In the genomic region with DNA sequence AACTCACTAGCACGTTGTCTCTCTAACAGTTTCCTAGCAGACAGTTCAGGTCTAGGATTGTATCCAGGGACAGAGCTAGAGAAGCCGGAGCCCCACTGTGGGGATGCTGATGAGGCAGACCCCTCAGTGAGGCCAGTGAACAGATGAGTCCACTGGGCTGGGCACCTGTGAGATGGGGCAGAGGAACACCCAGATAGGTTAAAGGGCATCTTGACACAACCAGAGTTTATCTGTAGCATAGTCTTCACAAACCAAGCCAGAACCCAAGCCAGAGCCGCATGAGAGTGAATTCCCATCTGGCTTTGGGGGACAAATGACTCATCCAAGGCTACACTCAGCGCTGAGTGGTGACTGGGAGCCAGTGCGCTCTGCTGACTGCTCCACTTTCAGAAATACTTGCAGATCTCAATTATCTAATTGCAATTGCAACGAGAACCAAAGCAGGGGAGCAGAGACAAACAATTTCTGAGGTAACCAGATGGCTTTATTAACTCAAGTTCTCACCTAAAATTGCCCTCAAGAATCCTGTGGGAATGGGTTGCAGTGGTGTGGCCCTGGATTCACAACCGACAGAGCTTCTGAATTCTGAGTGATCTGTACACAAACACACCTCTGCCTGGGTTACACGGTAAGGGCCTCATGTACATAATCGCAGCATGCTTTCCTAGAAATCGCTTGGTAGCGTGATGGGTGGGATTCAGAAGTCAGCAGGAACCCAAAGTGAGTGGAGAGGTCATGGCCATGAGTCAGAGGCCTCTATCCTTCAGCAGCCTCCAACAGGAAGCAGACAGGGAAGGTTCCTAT, we compare ENCODE assay signal across 14 cellular contexts. TPM values are rescaled to one million over a fixed set of nuclear protein-coding genes. Genes with fewer than 3 reads are reported as not detected.
A peak's percentile ranks its signal among the peaks of the same experiment; 100 is the strongest.
DNase-seq lines count a peak whose midpoint lies in the region; ATAC-seq, FAIRE-seq and TF ChIP-seq lines count a peak whose summit lies in the region.
"Had no signal": no experiment of that assay in that cellular context is flagged by ENCODE, and none has a peak within 500 bp of the region (broad histone marks: within the 10 kb centered on the region; RNA-seq: fewer than 3 reads in every experiment).

No MANE protein-coding gene starts in this region.

- H3K4me3 ChIP-seq in Caco-2 (ENCODE audit: low read depth, low read length) (no peak overlapping the region), mucosa of rectum (ENCODE audit: low read length in 2 of 2) (peak overlapping the region in 1 of 2 donors; percentile 45), right atrium auricular region (no peak overlapping the region)
- H3K4me3 ChIP-seq: gastroesophageal sphincter had no signal

- H3K36me3 Mint-ChIP-seq in Caco-2 (ENCODE audit: insufficient read depth, unreplicated experiment): no peaks in the 10 kb centered on the region
- H3K36me3 Mint-ChIP-seq: brain, memory B cell had no signal

- POLR2A ChIA-PET in Caco-2 (lab: Charles Lee): interaction anchor here (1.0 kb wide), 1 partner anchor 9 kb away, joined by 4 read pairs; no protein-coding TSS in a partner anchor

- H3K27ac ChIP-seq in mucosa of rectum (ENCODE audit: low read depth in 2 of 2, low read length in 2 of 2) (peak overlapping the region; percentile 89 to 90), right atrium auricular region (no peak overlapping the region), substantia nigra (ENCODE audit: low read depth, low read length, poor library complexity, severe bottlenecking) (no peak overlapping the region)
- H3K27ac ChIP-seq: C4-2B, gastroesophageal sphincter had no signal

- peaks cover 12% of the 10 kb centered on the region for H3K4me1 Mint-ChIP-seq in Caco-2 (ENCODE audit: low read depth, unreplicated experiment)
- H3K4me1 Mint-ChIP-seq: memory B cell had no signal

- H3K27me3 ChIP-seq in Caco-2 (replicated peaks; ENCODE audit: control insufficient read depth, insufficient read depth, low read length) (no peaks in the 10 kb centered on the region), mucosa of rectum (ENCODE audit: control insufficient read depth in 2 of 2, insufficient read depth in 2 of 2, low read length in 2 of 2) (no peaks in the 10 kb centered on the region), right atrium auricular region (no peaks in the 10 kb centered on the region)
- H3K27me3 ChIP-seq: gastroesophageal sphincter had no signal

- no peaks in the 10 kb centered on the region for H3K27me3 Mint-ChIP-seq in Caco-2 (ENCODE audit: insufficient read depth, unreplicated experiment)

- intact Hi-C loops in Caco-2 (cut with micrococcal nuclease; ENCODE audit: unreplicated experiment): no loop called here

- H3K36me3 ChIP-seq in Caco-2 (ENCODE audit: control insufficient read depth, insufficient read depth, low read length) (no peaks in the 10 kb centered on the region), mucosa of rectum (ENCODE audit: control insufficient read depth in 2 of 2, insufficient read depth in 2 of 2, low read length in 2 of 2) (no peaks in the 10 kb centered on the region), right atrium auricular region (no peaks in the 10 kb centered on the region)
- H3K36me3 ChIP-seq: gastroesophageal sphincter had no signal

- CTCF ChIA-PET in Caco-2 (lab: Charles Lee): interaction anchor here (0.9 kb wide), 1 partner anchor 34 kb away, joined by 3 read pairs; no protein-coding TSS in a partner anchor

- ATAC-seq in HG03565 (IDR thresholded peaks at IDR 0.05; ENCODE audit: unreplicated experiment): no peak
- ATAC-seq: gastroesophageal sphincter had no signal

- no TSS peak for BruUV-seq in Caco-2 (replicated peaks; lab: Mats Ljungman, UMichigan)

- no peaks in the 10 kb centered on the region for H3K9me3 Mint-ChIP-seq in Caco-2 (ENCODE audit: unreplicated experiment)
- H3K9me3 Mint-ChIP-seq: memory B cell had no signal

- FAIRE-seq in D721Med (lab: Jason Lieb, UNC): no peak

- H3K9ac ChIP-seq in mucosa of rectum (ENCODE audit: low read depth in 1 of 2, low read length in 2 of 2): peak overlapping the region; percentile 48 to 59

- DNase-seq in Caco-2: peak in 1 of 2 experiments; percentile 23
- peak; percentile 26 for DNase-seq in MV-4-11 (lab: John Stamatoyannopoulos, UW)
- peak; percentile 77 for DNase-seq in dermis blood vessel endothelial cell
- no peak for DNase-seq in right atrium auricular region (ENCODE audit: low spot score)
- no peak for DNase-seq in substantia nigra (lab: John Stamatoyannopoulos, UW)
- no peak for DNase-seq in D721Med (ENCODE audit: insufficient read length, low spot score)
- DNase-seq: NCI-H510A treated with DMSO at 0.1 percent for 48 hours, T-helper 1 cell had no signal

- H3K9me3 ChIP-seq in Caco-2: no peaks in the 10 kb centered on the region
- H3K9me3 ChIP-seq in mucosa of rectum (ENCODE audit: control insufficient read depth in 2 of 2, low read length in 2 of 2): no peaks in the 10 kb centered on the region
- no peaks in the 10 kb centered on the region for H3K9me3 ChIP-seq in right atrium auricular region
- H3K9me3 ChIP-seq: gastroesophageal sphincter had no signal

- no peak overlapping the region for H3K4me3 Mint-ChIP-seq in Caco-2 (ENCODE audit: unreplicated experiment)
- H3K4me3 Mint-ChIP-seq: brain, memory B cell had no signal

- peaks cover 18% of the 10 kb centered on the region for H3K4me1 ChIP-seq in Caco-2
- H3K4me1 ChIP-seq in mucosa of rectum (ENCODE audit: control insufficient read depth in 2 of 2, insufficient read depth in 2 of 2, low read length in 2 of 2): peaks cover 18 to 48% of the 10 kb centered on the region in 2 donors
- no peaks in the 10 kb centered on the region for H3K4me1 ChIP-seq in right atrium auricular region

- peak overlapping the region; percentile 56 for H3K27ac Mint-ChIP-seq in Caco-2 (ENCODE audit: unreplicated experiment)
- H3K27ac Mint-ChIP-seq: memory B cell had no signal

- TF ChIP-seq CTCF in Caco-2 (IDR thresholded peaks at IDR 0.05; ENCODE audit: insufficient read depth in 1 of 2, low read depth in 1 of 2, low read length in 1 of 2, severe bottlenecking in 1 of 2, unreplicated experiment in 1 of 2): no peak
- no peak for TF ChIP-seq CTCF in right atrium auricular region (IDR thresholded peaks at IDR 0.05)
- no peak for TF ChIP-seq CTCF in D721Med (IDR thresholded peaks at IDR 0.05; ENCODE audit: insufficient read depth, missing control alignments)

RNA-seq across cellular contexts. Expression of gene EPCAM, which starts 14.9 kb away (rescaled TPM):
- total RNA-seq in Caco-2 (2022) (710 and 751 TPM in 2 replicates), dermis blood vessel endothelial cell (0.23 and 0.51 TPM in 2 replicates), right atrium auricular region (under 1 TPM in 1 of 2 donors, not detected in 1; 0.47 TPM)

RNA-seq across cellular contexts. Expression of gene MSH2, which starts 48.7 kb away (rescaled TPM):
- 70.5 and 72.5 TPM in 2 replicates for total RNA-seq in Caco-2 (2022)
- total RNA-seq in dermis blood vessel endothelial cell: 37.3 and 50.6 TPM in 2 replicates
- 1 to 10 TPM; 4.3 to 8.9 TPM for total RNA-seq in right atrium auricular region

Comparison
In these comparisons a context has a peak if more than half of its experiments do, and no peak if none do; other contexts are left out.
1. DNase-seq: peak in MV-4-11 (single experiment) and dermis blood vessel endothelial cell (single experiment); none in right atrium auricular region (single experiment), substantia nigra (0 of 49) and D721Med (single experiment).
2. H3K27ac ChIP-seq: peak in mucosa of rectum (2 of 2); none in right atrium auricular region (0 of 2) and substantia nigra (single experiment).
3. RNA of gene EPCAM, which starts 14.9 kb away (total RNA-seq): 710 to 751 TPM in Caco-2; 0.23 to 0.51 TPM in dermis blood vessel endothelial cell and 0.47 TPM in right atrium auricular region; every median in the first group is over 100 times any median in the second.